Comparison of ENCODE assay signal across 18 cellular contexts in genomic region chr2:229463941-229464340, GRCh38.
"Had no signal": no experiment of that assay in that cellular context is flagged by ENCODE, and none has a peak within 500 bp of the region (broad histone marks: within the 10 kb centered on the region; RNA-seq: fewer than 3 reads in every experiment).

No MANE protein-coding gene starts in this region.

- H3K4me1 ChIP-seq: pancreas, upper lobe of right lung had no signal

- FAIRE-seq: endometrium, kidney, pancreas had no signal

- H3K4me2 ChIP-seq: smooth muscle cell had no signal

- H3K36me3 ChIP-seq: pancreas, upper lobe of right lung had no signal

- H3K27me3 ChIP-seq: upper lobe of right lung had no signal

- H3K4me3 ChIP-seq: lung, pancreas, smooth muscle cell, upper lobe of right lung had no signal

- H3K27ac ChIP-seq: pancreas, upper lobe of right lung had no signal

- ATAC-seq: esophagus mucosa, left cardiac atrium, left ventricle myocardium superior, pancreas, right cardiac atrium, upper lobe of right lung had no signal

- DNase-seq: cortex of kidney; effector memory CD4-positive, alpha-beta T cell; immature natural killer cell; kidney; left cardiac atrium; left ventricle myocardium superior; mesendoderm; naive B cell; occipital lobe; pancreas; right cardiac atrium; stimulated activated CD4-positive, alpha-beta T cell treated with anti-CD3 and anti-CD28 coated beads, Interleukin-2, amount 100 ng/mL, for 48 hours; stimulated activated naive CD4-positive, alpha-beta T cell treated with Interleukin-2 at 50 U/mL for 16 hours; upper lobe of right lung had no signal

- H3K9me3 ChIP-seq: pancreas, upper lobe of right lung had no signal
